2 cellular contexts compared by ENCODE assay signal in the genomic region with DNA sequence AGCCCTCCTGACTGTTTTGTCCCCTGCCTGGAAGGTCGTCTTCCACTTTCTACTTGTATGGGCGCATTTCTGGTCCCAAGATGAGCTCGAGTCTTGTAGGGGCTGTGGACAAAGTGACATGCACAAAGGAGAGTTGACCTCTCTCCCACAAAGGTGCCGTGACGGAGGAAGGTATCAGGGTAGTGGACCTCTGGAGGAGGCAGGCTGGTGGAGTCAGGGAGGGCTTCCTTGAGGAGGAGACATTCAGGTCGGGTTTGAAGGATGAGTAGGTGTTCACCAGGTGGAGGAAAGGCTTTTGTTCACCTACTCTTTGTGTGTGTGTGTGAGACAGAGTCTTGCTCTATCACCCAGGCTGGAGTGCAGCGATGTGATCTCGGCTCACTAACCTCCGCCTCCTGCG.
TF ChIP-seq lines count a peak whose summit lies in the region.

No MANE protein-coding gene starts in this region.

TF ChIP-seq in SK-N-SH, 30 proteins besides CTCF, POLR2A, EP300 and RAD21:
- TF ChIP-seq MXI1 (IDR thresholded peaks at IDR 0.05; ENCODE audit: low read depth, low read length) (no peak), FOXJ3 (CRISPR knock-in tag; IDR thresholded peaks at IDR 0.05) (no peak), EZH2phosphoT487 (IDR thresholded peaks at IDR 0.05; ENCODE audit: borderline replicate concordance, low read depth) (no peak), POLR2AphosphoS5 (IDR thresholded peaks at IDR 0.05; ENCODE audit: low read depth, low read length) (no peak), JUND (IDR thresholded peaks at IDR 0.05) (no peak), CHD2 (IDR thresholded peaks at IDR 0.05; ENCODE audit: low read length, partially characterized antibody) (no peak), RCOR1 (IDR thresholded peaks at IDR 0.05; ENCODE audit: low read length) (no peak), TCF12 (IDR thresholded peaks at IDR 0.05) (no peak)
- TF ChIP-seq, protein P1, sequence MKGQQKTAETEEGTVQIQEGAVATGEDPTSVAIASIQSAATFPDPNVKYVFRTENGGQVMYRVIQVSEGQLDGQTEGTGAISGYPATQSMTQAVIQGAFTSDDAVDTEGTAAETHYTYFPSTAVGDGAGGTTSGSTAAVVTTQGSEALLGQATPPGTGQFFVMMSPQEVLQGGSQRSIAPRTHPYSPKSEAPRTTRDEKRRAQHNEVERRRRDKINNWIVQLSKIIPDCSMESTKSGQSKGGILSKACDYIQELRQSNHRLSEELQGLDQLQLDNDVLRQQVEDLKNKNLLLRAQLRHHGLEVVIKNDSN (IDR thresholded peaks at IDR 0.05; ENCODE audit: borderline replicate concordance, low read depth): no peak
- TF ChIP-seq, protein P2, sequence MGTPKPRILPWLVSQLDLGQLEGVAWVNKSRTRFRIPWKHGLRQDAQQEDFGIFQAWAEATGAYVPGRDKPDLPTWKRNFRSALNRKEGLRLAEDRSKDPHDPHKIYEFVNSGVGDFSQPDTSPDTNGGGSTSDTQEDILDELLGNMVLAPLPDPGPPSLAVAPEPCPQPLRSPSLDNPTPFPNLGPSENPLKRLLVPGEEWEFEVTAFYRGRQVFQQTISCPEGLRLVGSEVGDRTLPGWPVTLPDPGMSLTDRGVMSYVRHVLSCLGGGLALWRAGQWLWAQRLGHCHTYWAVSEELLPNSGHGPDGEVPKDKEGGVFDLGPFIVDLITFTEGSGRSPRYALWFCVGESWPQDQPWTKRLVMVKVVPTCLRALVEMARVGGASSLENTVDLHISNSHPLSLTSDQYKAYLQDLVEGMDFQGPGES (IDR thresholded peaks at IDR 0.05; ENCODE audit: low read depth, low read length): no peak
- TF ChIP-seq, protein P3, sequence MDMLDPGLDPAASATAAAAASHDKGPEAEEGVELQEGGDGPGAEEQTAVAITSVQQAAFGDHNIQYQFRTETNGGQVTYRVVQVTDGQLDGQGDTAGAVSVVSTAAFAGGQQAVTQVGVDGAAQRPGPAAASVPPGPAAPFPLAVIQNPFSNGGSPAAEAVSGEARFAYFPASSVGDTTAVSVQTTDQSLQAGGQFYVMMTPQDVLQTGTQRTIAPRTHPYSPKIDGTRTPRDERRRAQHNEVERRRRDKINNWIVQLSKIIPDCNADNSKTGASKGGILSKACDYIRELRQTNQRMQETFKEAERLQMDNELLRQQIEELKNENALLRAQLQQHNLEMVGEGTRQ (IDR thresholded peaks at IDR 0.05; ENCODE audit: borderline replicate concordance, low read depth, low read length): no peak
- TF ChIP-seq, protein P4, sequence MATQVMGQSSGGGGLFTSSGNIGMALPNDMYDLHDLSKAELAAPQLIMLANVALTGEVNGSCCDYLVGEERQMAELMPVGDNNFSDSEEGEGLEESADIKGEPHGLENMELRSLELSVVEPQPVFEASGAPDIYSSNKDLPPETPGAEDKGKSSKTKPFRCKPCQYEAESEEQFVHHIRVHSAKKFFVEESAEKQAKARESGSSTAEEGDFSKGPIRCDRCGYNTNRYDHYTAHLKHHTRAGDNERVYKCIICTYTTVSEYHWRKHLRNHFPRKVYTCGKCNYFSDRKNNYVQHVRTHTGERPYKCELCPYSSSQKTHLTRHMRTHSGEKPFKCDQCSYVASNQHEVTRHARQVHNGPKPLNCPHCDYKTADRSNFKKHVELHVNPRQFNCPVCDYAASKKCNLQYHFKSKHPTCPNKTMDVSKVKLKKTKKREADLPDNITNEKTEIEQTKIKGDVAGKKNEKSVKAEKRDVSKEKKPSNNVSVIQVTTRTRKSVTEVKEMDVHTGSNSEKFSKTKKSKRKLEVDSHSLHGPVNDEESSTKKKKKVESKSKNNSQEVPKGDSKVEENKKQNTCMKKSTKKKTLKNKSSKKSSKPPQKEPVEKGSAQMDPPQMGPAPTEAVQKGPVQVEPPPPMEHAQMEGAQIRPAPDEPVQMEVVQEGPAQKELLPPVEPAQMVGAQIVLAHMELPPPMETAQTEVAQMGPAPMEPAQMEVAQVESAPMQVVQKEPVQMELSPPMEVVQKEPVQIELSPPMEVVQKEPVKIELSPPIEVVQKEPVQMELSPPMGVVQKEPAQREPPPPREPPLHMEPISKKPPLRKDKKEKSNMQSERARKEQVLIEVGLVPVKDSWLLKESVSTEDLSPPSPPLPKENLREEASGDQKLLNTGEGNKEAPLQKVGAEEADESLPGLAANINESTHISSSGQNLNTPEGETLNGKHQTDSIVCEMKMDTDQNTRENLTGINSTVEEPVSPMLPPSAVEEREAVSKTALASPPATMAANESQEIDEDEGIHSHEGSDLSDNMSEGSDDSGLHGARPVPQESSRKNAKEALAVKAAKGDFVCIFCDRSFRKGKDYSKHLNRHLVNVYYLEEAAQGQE (IDR thresholded peaks at IDR 0.05; ENCODE audit: low read depth, low read length): no peak

TF ChIP-seq in endothelial cell of umbilical vein, 7 proteins besides CTCF, POLR2A, EP300 and RAD21:
- TF ChIP-seq MYC (IDR thresholded peaks at IDR 0.05; ENCODE audit: low read depth, low read length): no peak
